In genomic region chr19:9538183-9539058, GRCh38 we compare ENCODE assay signal across 8 cellular contexts. TPM values are rescaled to one million over a fixed set of nuclear protein-coding genes. Genes with fewer than 3 reads are reported as not detected.
DNase-seq lines count a peak whose midpoint lies in the region; ATAC-seq and TF ChIP-seq lines count a peak whose summit lies in the region.

Gene ZNF426 (minus strand): TSS chr19:9538645. CDS start chr19:9536232, 2,413 bp downstream.

- peak within 1 kb of the TSS; percentile 82 for H3K4me3 ChIP-seq in coronary artery

- peaks cover 59% of the 10 kb centered on the region for H3K36me3 Mint-ChIP-seq in activated CD4-positive, alpha-beta T cell treated with anti-CD3 and anti-CD28 coated beads, Interleukin-2, amount 10 ng/mL, durations not matched to agents 7 days and 5 days (ENCODE audit: low read depth)

- no peaks in the 10 kb centered on the region for H3K27me3 Mint-ChIP-seq in activated CD4-positive, alpha-beta T cell treated with anti-CD3 and anti-CD28 coated beads, Interleukin-2, amount 10 ng/mL, durations not matched to agents 7 days and 5 days

- peak; percentile 37 for TF ChIP-seq POLR2A in GM10847 (IDR thresholded peaks at IDR 0.05; ENCODE audit: extremely low read depth, insufficient read length)

- peak within 1 kb of the TSS; percentile 98 for H3K27ac Mint-ChIP-seq in activated CD4-positive, alpha-beta T cell treated with anti-CD3 and anti-CD28 coated beads, Interleukin-2, amount 10 ng/mL, durations not matched to agents 7 days and 5 days

- H3K27me3 ChIP-seq in layer of hippocampus (ENCODE audit: control insufficient read depth, insufficient read depth, low read length): no peaks in the 10 kb centered on the region

- POLR2A ChIA-PET in activated CD4-positive, alpha-beta T cell treated with anti-CD3 and anti-CD28 coated beads, Interleukin-2, amount 10 ng/mL, durations not matched to agents 7 days and 5 days (lab: Charles Lee): no interaction called here

- H3K27ac ChIP-seq in coronary artery (peak within 1 kb of the TSS; percentile 91 to 97), layer of hippocampus (ENCODE audit: low read depth, low read length) (peak within 1 kb of the TSS; percentile 92)

- H3K9me3 Mint-ChIP-seq in activated CD4-positive, alpha-beta T cell treated with anti-CD3 and anti-CD28 coated beads, Interleukin-2, amount 10 ng/mL, durations not matched to agents 7 days and 5 days: peaks cover 45% of the 10 kb centered on the region

- peak; percentile 70 for DNase-seq in NCI-H510A treated with DMSO at 0.1 percent for 48 hours (lab: John Stamatoyannopoulos, UW)
- peak; percentile 90 for DNase-seq in activated CD4-positive, alpha-beta T cell treated with anti-CD3 and anti-CD28 coated beads, Interleukin-2, amount 10 ng/mL, durations not matched to agents 7 days and 5 days
- peak; percentile 93 for DNase-seq in coronary artery (ENCODE audit: low spot score)
- DNase-seq in stimulated activated CD4-positive, alpha-beta T cell treated with anti-CD3 and anti-CD28 coated beads, Interleukin-1b, Interleukin-23, amount 100 ng/mL, for 1 hour (ENCODE audit: low read depth in 2 of 2): peak; percentile 48 to 77
- no peak for DNase-seq in A172 (ENCODE audit: low spot score)

- H3K4me1 Mint-ChIP-seq in activated CD4-positive, alpha-beta T cell treated with anti-CD3 and anti-CD28 coated beads, Interleukin-2, amount 10 ng/mL, durations not matched to agents 7 days and 5 days: peaks cover 15% of the 10 kb centered on the region

- peak within 1 kb of the TSS; percentile 98 for H3K4me3 Mint-ChIP-seq in activated CD4-positive, alpha-beta T cell treated with anti-CD3 and anti-CD28 coated beads, Interleukin-2, amount 10 ng/mL, durations not matched to agents 7 days and 5 days

- ATAC-seq in HG03095 (IDR thresholded peaks at IDR 0.05; ENCODE audit: unreplicated experiment): peak; percentile 63

- CTCF ChIA-PET in activated CD4-positive, alpha-beta T cell treated with anti-CD3 and anti-CD28 coated beads, Interleukin-2, amount 10 ng/mL, durations not matched to agents 7 days and 5 days (lab: Charles Lee): no interaction called here

- TF ChIP-seq CTCF in coronary artery (IDR thresholded peaks at IDR 0.05): no peak

RNA-seq across cellular contexts. Expression of gene ZNF426, which starts in this region (rescaled TPM):
- total RNA-seq in activated CD4-positive, alpha-beta T cell treated with anti-CD3 and anti-CD28 coated beads, Interleukin-2, amount 10 ng/mL, durations not matched to agents 7 days and 5 days: 10 to 100 TPM; 12.7 to 15.0 TPM
- 0.17 TPM in 1 of 2 replicates, not detected in the other for total RNA-seq in A172 (2014; rRNA removed; shearing (Covaris generic))

Comparison
In these comparisons a context has a peak if more than half of its experiments do, and no peak if none do; other contexts are left out.
1. RNA of gene ZNF426 (total RNA-seq): 12.7 to 15.0 TPM in activated CD4-positive, alpha-beta T cell treated with anti-CD3 and anti-CD28 coated beads, Interleukin-2, amount 10 ng/mL, durations not matched to agents 7 days and 5 days; 0.17 TPM in A172; every median in the first group is over 10 times any median in the second.